1 cellular context compared by ENCODE assay signal in genomic region chr11:65565624-65566453, GRCh38.
TF ChIP-seq lines count a peak whose summit lies in the region.

No MANE protein-coding gene starts in this region.

TF ChIP-seq in HepG2, 621 proteins besides CTCF, POLR2A, EP300 and RAD21:
- TF ChIP-seq ZNF629 (CRISPR knock-in tag; conservative IDR thresholded peaks at IDR 0.05) = no peak
- TF ChIP-seq, protein P1, sequence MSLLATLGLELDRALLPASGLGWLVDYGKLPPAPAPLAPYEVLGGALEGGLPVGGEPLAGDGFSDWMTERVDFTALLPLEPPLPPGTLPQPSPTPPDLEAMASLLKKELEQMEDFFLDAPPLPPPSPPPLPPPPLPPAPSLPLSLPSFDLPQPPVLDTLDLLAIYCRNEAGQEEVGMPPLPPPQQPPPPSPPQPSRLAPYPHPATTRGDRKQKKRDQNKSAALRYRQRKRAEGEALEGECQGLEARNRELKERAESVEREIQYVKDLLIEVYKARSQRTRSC (CRISPR knock-in tag; IDR thresholded peaks at IDR 0.05; ENCODE audit: low read depth) = no peak
- TF ChIP-seq ZNF230 (CRISPR knock-in tag; IDR thresholded peaks at IDR 0.05) = no peak
- TF ChIP-seq SMYD3 (CRISPR knock-in tag; IDR thresholded peaks at IDR 0.05) = no peak
